Comparison of ENCODE assay signal across 1 cellular context in genomic region chr5:177490311-177490991, GRCh38.
TF ChIP-seq lines count a peak whose summit lies in the region.

No MANE protein-coding gene starts in this region.

TF ChIP-seq in HepG2, 621 proteins besides CTCF, POLR2A, EP300 and RAD21:
- TF ChIP-seq TCF12 (IDR thresholded peaks at IDR 0.05) (no peak), TCF12 (CRISPR knock-in tag; IDR thresholded peaks at IDR 0.05) (no peak), ZNF232 (CRISPR knock-in tag; IDR thresholded peaks at IDR 0.05; ENCODE audit: borderline replicate concordance) (no peak), ZNF660 (CRISPR knock-in tag; IDR thresholded peaks at IDR 0.05; ENCODE audit: borderline replicate concordance, low read depth) (no peak), FOXK1 (CRISPR knock-in tag; IDR thresholded peaks at IDR 0.05; ENCODE audit: borderline replicate concordance, low read depth) (no peak), ZNF558 (CRISPR knock-in tag; IDR thresholded peaks at IDR 0.05; ENCODE audit: borderline replicate concordance) (no peak), ZNF891 (CRISPR knock-in tag; IDR thresholded peaks at IDR 0.05) (no peak), ZNF143 (CRISPR knock-in tag; IDR thresholded peaks at IDR 0.05) (no peak), ZNF616 (CRISPR knock-in tag; IDR thresholded peaks at IDR 0.05; ENCODE audit: low read depth) (no peak), ATF2 (CRISPR knock-in tag; IDR thresholded peaks at IDR 0.05) (no peak), RNF2 (conservative IDR thresholded peaks at IDR 0.05; ENCODE audit: low read depth) (no peak), FOXA1 (IDR thresholded peaks at IDR 0.05) (no peak), FOXA1 (CRISPR knock-in tag; IDR thresholded peaks at IDR 0.05) (no peak), ZBTB38 (CRISPR knock-in tag; IDR thresholded peaks at IDR 0.05) (no peak)
